Comparison of ENCODE assay signal across 24 cellular contexts in genomic region chr1:236057546-236057945, GRCh38. TPM values are rescaled to one million over a fixed set of nuclear protein-coding genes. Genes with fewer than 3 reads are reported as not detected.
DNase-seq lines count a peak whose midpoint lies in the region; TF ChIP-seq lines count a peak whose summit lies in the region.
"Had no signal": no experiment of that assay in that cellular context is flagged by ENCODE, and none has a peak within 500 bp of the region (broad histone marks: within the 10 kb centered on the region; RNA-seq: fewer than 3 reads in every experiment).

No MANE protein-coding gene starts in this region.

- no peak for TF ChIP-seq POLR2A in breast epithelium (IDR thresholded peaks at IDR 0.05)
- no peak for TF ChIP-seq POLR2A in esophagus squamous epithelium (IDR thresholded peaks at IDR 0.05)
- TF ChIP-seq POLR2A in uterus (IDR thresholded peaks at IDR 0.05) = no peak
- TF ChIP-seq POLR2A in Peyer's patch (IDR thresholded peaks at IDR 0.05) = no peak

- H2AK5ac ChIP-seq in neuronal stem cell (ENCODE audit: low read depth, low read length) = no peak overlapping the region

- H3K4me1 Mint-ChIP-seq in MCF 10A (ENCODE audit: insufficient read depth, unreplicated experiment) = no peaks in the 10 kb centered on the region
- H3K4me1 Mint-ChIP-seq in immature natural killer cell = no peaks in the 10 kb centered on the region

- H3K4ac ChIP-seq in neuronal stem cell (ENCODE audit: low read length) = no peak overlapping the region

- H3K4me3 ChIP-seq in breast epithelium (peak overlapping the region in 2 of 3 donors; percentile 25 to 35), esophagus squamous epithelium (peak overlapping the region in 1 of 4 donors; percentile 27), neuronal stem cell (ENCODE audit: low read length in 2 of 2) (no peak overlapping the region), uterus (no peak overlapping the region), Peyer's patch (no peak overlapping the region)
- H3K4me3 ChIP-seq: lower lobe of right lung, psoas muscle, skin epidermis, upper lobe of left lung had no signal

- peaks cover 7% of the 10 kb centered on the region for H3K9me3 Mint-ChIP-seq in MCF 10A (ENCODE audit: unreplicated experiment)
- peaks cover 0 to 1% (median 0%) of the 10 kb centered on the region in 6 donors for H3K9me3 Mint-ChIP-seq in immature natural killer cell
- H3K9me3 Mint-ChIP-seq: activated naive CD8-positive, alpha-beta T cell treated with anti-CD3 and anti-CD28 coated beads, Interleukin-2, amount 10 ng/mL, durations not matched to agents 7 days and 5 days; central memory CD8-positive, alpha-beta T cell; T-helper 2 cell treated with Interferon-gamma antibody and Interleukin-4, amounts not matched to agents 5 μg/mL and 100 μg/mL, for 36 hours had no signal

- 71 to 75% methylated on average over 3 to 5 of the region's 5 CpGs for WGBS in esophagus squamous epithelium, 2 donors
- WGBS in neuronal stem cell (ENCODE audit: extremely low coverage in 2 of 2, insufficient read length in 2 of 2, insufficient replicate concordance in 1 of 2), 2 donors = no CpG with 5 or more reads among the region's 5 CpGs

- H3K79me1 ChIP-seq in neuronal stem cell (ENCODE audit: low read depth, low read length) = no peaks in the 10 kb centered on the region

- no peak overlapping the region for H4K8ac ChIP-seq in neuronal stem cell (ENCODE audit: low read depth, low read length)

- no peak overlapping the region for H3K4me3 Mint-ChIP-seq in MCF 10A (ENCODE audit: unreplicated experiment)
- H3K4me3 Mint-ChIP-seq in immature natural killer cell = no peak overlapping the region
- H3K4me3 Mint-ChIP-seq: activated naive CD8-positive, alpha-beta T cell treated with anti-CD3 and anti-CD28 coated beads, Interleukin-2, amount 10 ng/mL, durations not matched to agents 7 days and 5 days; central memory CD8-positive, alpha-beta T cell; T-helper 2 cell treated with Interferon-gamma antibody and Interleukin-4, amounts not matched to agents 5 μg/mL and 100 μg/mL, for 36 hours had no signal

- no peak overlapping the region for H2BK15ac ChIP-seq in neuronal stem cell (ENCODE audit: low read length)

- no peak overlapping the region for H4K91ac ChIP-seq in neuronal stem cell (ENCODE audit: low read depth, low read length, poor library complexity)

- H3K27me3 Mint-ChIP-seq in MCF 10A (ENCODE audit: insufficient read depth, unreplicated experiment) (no peaks in the 10 kb centered on the region), immature natural killer cell (ENCODE audit: low read depth in 3 of 3) (peaks cover 0 to 8% (median 0%) of the 10 kb centered on the region in 3 donors)
- H3K27me3 Mint-ChIP-seq: central memory CD8-positive, alpha-beta T cell had no signal

- H3K4me1 ChIP-seq in breast epithelium (no peaks in the 10 kb centered on the region), esophagus squamous epithelium (peaks cover 0 to 59% (median 5%) of the 10 kb centered on the region in 3 donors), neuronal stem cell (ENCODE audit: control insufficient read depth in 2 of 2, insufficient read depth in 1 of 2, low read depth in 1 of 2, low read length in 2 of 2) (peaks cover 5 to 14% of the 10 kb centered on the region in 2 donors), uterus (no peaks in the 10 kb centered on the region), Peyer's patch (peaks cover 0 to 6% (median 0%) of the 10 kb centered on the region in 4 donors)
- H3K4me1 ChIP-seq: psoas muscle had no signal

- TF ChIP-seq CTCF in breast epithelium (IDR thresholded peaks at IDR 0.05) (no peak), MCF 10A (IDR thresholded peaks at IDR 0.05; ENCODE audit: unreplicated experiment) (no peak), esophagus squamous epithelium (IDR thresholded peaks at IDR 0.05) (no peak), uterus (IDR thresholded peaks at IDR 0.05) (no peak), Peyer's patch (IDR thresholded peaks at IDR 0.05) (no peak)

- H3K27ac Mint-ChIP-seq in MCF 10A (ENCODE audit: low read depth, unreplicated experiment) = no peak overlapping the region
- H3K27ac Mint-ChIP-seq in immature natural killer cell = no peak overlapping the region
- H3K27ac Mint-ChIP-seq: activated naive CD8-positive, alpha-beta T cell treated with anti-CD3 and anti-CD28 coated beads, Interleukin-2, amount 10 ng/mL, durations not matched to agents 7 days and 5 days; T-helper 2 cell treated with Interferon-gamma antibody and Interleukin-4, amounts not matched to agents 5 μg/mL and 100 μg/mL, for 36 hours had no signal

- BruUV-seq in MCF 10A (replicated peaks; lab: Mats Ljungman, UMichigan) = no TSS peak

- no peak overlapping the region for H2BK120ac ChIP-seq in neuronal stem cell (ENCODE audit: low read depth, low read length)

- no peak overlapping the region for H2AFZ ChIP-seq in neuronal stem cell (ENCODE audit: low read length)

- H3K9ac ChIP-seq in neuronal stem cell (ENCODE audit: low read depth, low read length, poor library complexity) = no peak overlapping the region

- H3K9me3 ChIP-seq in breast epithelium (no peaks in the 10 kb centered on the region), esophagus squamous epithelium (no peaks in the 10 kb centered on the region), neuronal stem cell (replicated peaks in 1 of 2; ENCODE audit: control insufficient read depth in 2 of 2, insufficient read depth in 1 of 2, low read depth in 1 of 2, low read length in 2 of 2) (peaks cover 0 to 4% of the 10 kb centered on the region in 2 donors), uterus (no peaks in the 10 kb centered on the region), Peyer's patch (no peaks in the 10 kb centered on the region)
- H3K9me3 ChIP-seq: lower lobe of right lung, neutrophil, psoas muscle, upper lobe of left lung had no signal

- H3K27me3 ChIP-seq in breast epithelium (no peaks in the 10 kb centered on the region), esophagus squamous epithelium (peaks cover 0 to 9% (median 0%) of the 10 kb centered on the region in 4 donors), neuronal stem cell (ENCODE audit: control insufficient read depth in 3 of 3, insufficient read depth in 3 of 3, low read depth in 1 of 3, low read length in 3 of 3) (no peaks in the 10 kb centered on the region), uterus (no peaks in the 10 kb centered on the region), Peyer's patch (no peaks in the 10 kb centered on the region)
- H3K27me3 ChIP-seq: upper lobe of left lung had no signal

- no peak overlapping the region for H2BK5ac ChIP-seq in neuronal stem cell (ENCODE audit: low read length)

- H3K4me2 ChIP-seq in neuronal stem cell (ENCODE audit: insufficient read depth, low read length, poor library complexity, severe bottlenecking) = no peak overlapping the region

- no peak overlapping the region for H3K14ac ChIP-seq in neuronal stem cell (ENCODE audit: low read length)

- POLR2A ChIA-PET in MCF 10A (lab: Yijun Ruan, JAX) = interaction anchor here (0.7 to 1.8 kb wide), 4 partner anchors 10 to 459 kb away, joined by 3 to 4 read pairs (median 4); no protein-coding TSS in a partner anchor

- H2BK12ac ChIP-seq in neuronal stem cell (ENCODE audit: low read length) = no peak overlapping the region

- intact Hi-C loops in breast epithelium (cut with DNase I; ENCODE audit: low total_unique reads) = no loop called here
- intact Hi-C loops in MCF 10A (cut with micrococcal nuclease) = no loop called here
- intact Hi-C loops in esophagus squamous epithelium (cut with DNase I) = no loop called here
- intact Hi-C loops in uterus (cut with DNase I; ENCODE audit: low total_unique reads) = no loop called here

- H3K23ac ChIP-seq in neuronal stem cell (ENCODE audit: low read depth, low read length, poor library complexity) = no peak overlapping the region

- H3K36me3 Mint-ChIP-seq in MCF 10A (ENCODE audit: insufficient read depth, unreplicated experiment) = no peaks in the 10 kb centered on the region
- no peaks in the 10 kb centered on the region for H3K36me3 Mint-ChIP-seq in immature natural killer cell
- H3K36me3 Mint-ChIP-seq: activated naive CD8-positive, alpha-beta T cell treated with anti-CD3 and anti-CD28 coated beads, Interleukin-2, amount 10 ng/mL, durations not matched to agents 7 days and 5 days had no signal

- no peak for DNase-seq in breast epithelium (ENCODE audit: low spot score in 2 of 2)
- DNase-seq in MCF 10A (ENCODE audit: unreplicated experiment) = no peak
- DNase-seq in esophagus squamous epithelium (lab: John Stamatoyannopoulos, UW) = no peak
- no peak for DNase-seq in neuronal stem cell (ENCODE audit: low spot score)
- DNase-seq in uterus = no peak
- no peak for DNase-seq in occipital lobe (lab: John Stamatoyannopoulos, UW)
- DNase-seq in immature natural killer cell = no peak
- no peak for DNase-seq in Peyer's patch
- DNase-seq: 8988T; activated CD4-positive, alpha-beta T cell treated with anti-CD3 and anti-CD28 coated beads for 4 hours; activated effector memory CD4-positive, alpha-beta T cell treated with Interleukin-2 at 50 U/mL for 16 hours; activated naive CD8-positive, alpha-beta T cell treated with anti-CD3 and anti-CD28 coated beads, Interleukin-2, amount 10 ng/mL, durations not matched to agents 7 days and 5 days; activated T-cell treated with anti-CD3 and anti-CD28 coated beads for 4 hours; dorsolateral prefrontal cortex; kidney; lower lobe of right lung; NCI-H1436 treated with DMSO at 0.1 percent for 48 hours; NCI-H82; psoas muscle; upper lobe of left lung had no signal

- H3K27ac ChIP-seq in breast epithelium (peak overlapping the region in 1 of 2 donors; percentile 70), esophagus squamous epithelium (peak overlapping the region in 3 of 4 donors; percentile 44 to 70 (median 60)), neuronal stem cell (replicated peaks; ENCODE audit: low read length) (peak overlapping the region; percentile 7), uterus (peak overlapping the region; percentile 29 to 91), Peyer's patch (peak overlapping the region in 1 of 4 donors; percentile 52)
- H3K27ac ChIP-seq: lower lobe of right lung, neutrophil, psoas muscle had no signal

- CTCF ChIA-PET in MCF 10A (lab: Yijun Ruan, JAX) = interaction anchor here (1.5 kb wide), 1 partner anchor 18 kb away, joined by 9 read pairs; no protein-coding TSS in a partner anchor

- H3K36me3 ChIP-seq in breast epithelium (no peaks in the 10 kb centered on the region), esophagus squamous epithelium (no peaks in the 10 kb centered on the region), neuronal stem cell (replicated peaks in 1 of 2; ENCODE audit: control insufficient read depth in 2 of 2, insufficient read depth in 2 of 2, low read length in 2 of 2) (peaks cover 4 to 6% of the 10 kb centered on the region in 2 donors), uterus (no peaks in the 10 kb centered on the region), Peyer's patch (no peaks in the 10 kb centered on the region)
- H3K36me3 ChIP-seq: lower lobe of right lung, neutrophil, upper lobe of left lung had no signal

- H3K18ac ChIP-seq in neuronal stem cell (ENCODE audit: low read length) = no peak overlapping the region

RNA-seq across cellular contexts. Expression of gene NID1, which starts 7.3 kb away (rescaled TPM):
- 100 to 1,000 TPM in 2 of 3 donors, 10 to 100 TPM in 1; 60.3 to 288 (median 154) TPM for total RNA-seq in breast epithelium
- 0.10 and 0.16 TPM in 2 replicates for total RNA-seq in MCF 10A (2022)
- 100 to 1,000 TPM in 1 of 4 donors, 10 to 100 TPM in 2, 1 to 10 TPM in 1; 3.6 to 120 (median 28.5) TPM for total RNA-seq in esophagus squamous epithelium
- polyA plus RNA-seq in neuronal stem cell (2013, experiment 1 of 2) = 68.7 TPM
- polyA plus RNA-seq in neuronal stem cell (2013, experiment 2 of 2) = 68.7 TPM
- total RNA-seq in uterus = 100 to 1,000 TPM in 3 of 4 donors, 10 to 100 TPM in 1; 70.7 to 252 (median 184) TPM
- 17.6 TPM for total RNA-seq in occipital lobe
- not detected for polyA plus RNA-seq in immature natural killer cell
- 10 to 100 TPM; 20.5 to 92.4 (median 62.0) TPM for total RNA-seq in Peyer's patch

Comparison
In these comparisons a context has a peak if more than half of its experiments do, and no peak if none do; other contexts are left out.
1. H3K4me3 ChIP-seq: peak in breast epithelium (2 of 3); none in neuronal stem cell (0 of 2), uterus (0 of 2) and Peyer's patch (0 of 4).